8 cellular contexts compared by ENCODE assay signal in the genomic region with DNA sequence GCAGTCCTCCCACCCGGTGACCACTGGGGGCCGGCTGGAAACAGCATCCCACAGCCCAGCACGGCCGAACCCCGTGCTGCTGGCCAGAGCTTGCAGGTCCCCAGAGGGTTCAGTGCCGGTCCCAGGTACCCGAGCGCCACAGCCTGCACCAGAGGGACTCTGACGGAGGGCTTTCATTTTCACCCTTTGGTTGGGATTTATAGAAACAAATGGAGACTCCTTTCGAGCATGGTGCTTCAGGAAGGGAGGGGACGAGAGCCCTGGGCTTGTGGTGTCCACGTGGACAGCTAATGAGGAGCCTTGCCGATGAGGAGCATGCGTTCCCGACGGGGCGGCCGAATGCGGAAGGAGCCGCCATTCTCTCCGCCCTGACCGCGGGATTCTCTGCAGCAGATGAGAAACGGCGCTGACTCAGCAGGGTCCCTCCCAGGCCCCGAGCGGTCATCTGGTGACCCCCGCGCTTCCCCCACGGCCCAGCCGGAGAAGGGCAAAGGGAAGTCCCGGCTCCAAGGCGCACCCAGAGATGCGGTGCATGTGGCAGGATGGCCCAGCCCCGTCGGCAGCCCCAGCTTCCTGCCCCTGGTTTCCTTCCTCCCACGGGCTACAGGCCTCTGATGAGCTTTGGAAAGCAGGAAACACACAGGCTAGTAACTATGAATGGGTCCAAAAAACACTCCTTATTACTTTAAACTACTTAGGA. TPM values are rescaled to one million over a fixed set of nuclear protein-coding genes. Genes with fewer than 3 reads are reported as not detected.
DNase-seq lines count a peak whose midpoint lies in the region; ATAC-seq and TF ChIP-seq lines count a peak whose summit lies in the region.

No MANE protein-coding gene starts in this region.

- H3K36me3 Mint-ChIP-seq in activated B cell treated with CpG ODN at 0.5 μM for 24 hours (ENCODE audit: low read depth) = peaks cover 43% of the 10 kb centered on the region
- peaks cover 10% of the 10 kb centered on the region for H3K36me3 Mint-ChIP-seq in chondrocyte (ENCODE audit: low read depth)
- H3K36me3 Mint-ChIP-seq in stimulated activated naive B cell treated with anti-CD40 and anti-IgM and Interleukin-4, amounts not matched to agents 10 μg/mL and 1 μg/mL and 100 μg/mL, for 72 hours = peaks cover 29 to 48% of the 10 kb centered on the region in 2 donors

- CTCF ChIA-PET in activated B cell treated with CpG ODN at 0.5 μM for 24 hours (lab: Charles Lee) = interaction anchor here (1.3 to 1.4 kb wide), 2 partner anchors 46 to 267 kb away, joined by 3 to 4 read pairs; a partner anchor contains a TSS

- intact Hi-C loops in activated B cell treated with CpG ODN at 0.5 μM for 24 hours (cut with micrococcal nuclease) = no loop called here

- no peaks in the 10 kb centered on the region for H3K9me3 Mint-ChIP-seq in activated B cell treated with CpG ODN at 0.5 μM for 24 hours
- H3K9me3 Mint-ChIP-seq in chondrocyte (ENCODE audit: low read depth) = no peaks in the 10 kb centered on the region
- no peaks in the 10 kb centered on the region for H3K9me3 Mint-ChIP-seq in stimulated activated naive B cell treated with anti-CD40 and anti-IgM and Interleukin-4, amounts not matched to agents 10 μg/mL and 1 μg/mL and 100 μg/mL, for 72 hours

- H3K4me3 Mint-ChIP-seq in activated B cell treated with CpG ODN at 0.5 μM for 24 hours (peak overlapping the region; percentile 86), chondrocyte (ENCODE audit: unreplicated experiment) (peak overlapping the region; percentile 64)
- peak overlapping the region; percentile 90 to 95 for H3K4me3 Mint-ChIP-seq in stimulated activated naive B cell treated with anti-CD40 and anti-IgM and Interleukin-4, amounts not matched to agents 10 μg/mL and 1 μg/mL and 100 μg/mL, for 72 hours

- POLR2A ChIA-PET in activated B cell treated with CpG ODN at 0.5 μM for 24 hours (lab: Charles Lee) = interaction anchor here (0.6 to 2.5 kb wide), 7 partner anchors 8 to 267 kb away, joined by 3 to 11 read pairs (median 4); a partner anchor contains a TSS

- TF ChIP-seq POLR2A in GM15510 (IDR thresholded peaks at IDR 0.05; ENCODE audit: borderline replicate concordance, extremely low read depth, insufficient read length) = peak; percentile 45

- peak; percentile 49 for DNase-seq in activated B cell treated with CpG ODN at 0.5 μM for 24 hours
- DNase-seq in chondrocyte (ENCODE audit: low spot score) = no peak
- DNase-seq in midbrain (lab: John Stamatoyannopoulos, UW) = peak; percentile 32
- peak; percentile 51 for DNase-seq in stimulated activated naive B cell treated with anti-CD40 and anti-IgM and Interleukin-4, amounts not matched to agents 10 μg/mL and 1 μg/mL and 100 μg/mL, for 72 hours
- no peak for DNase-seq in occipital lobe (lab: John Stamatoyannopoulos, UW)

- TF ChIP-seq CTCF in activated B cell treated with CpG ODN at 0.5 μM for 24 hours (IDR thresholded peaks at IDR 0.05) (no peak), chondrocyte (IDR thresholded peaks at IDR 0.05) (no peak)

- ATAC-seq in activated B cell treated with CpG ODN at 0.5 μM for 24 hours (ENCODE audit: low read depth) (peak; percentile 71), HG02759 (IDR thresholded peaks at IDR 0.05; ENCODE audit: unreplicated experiment) (no peak), GM21381 (IDR thresholded peaks at IDR 0.05; ENCODE audit: unreplicated experiment) (no peak)
- ATAC-seq in stimulated activated naive B cell treated with anti-CD40 and anti-IgM and Interleukin-4, amounts not matched to agents 10 μg/mL and 1 μg/mL and 100 μg/mL, for 72 hours (replicated peaks) = peak; percentile 82

- peak overlapping the region; percentile 89 for H3K27ac Mint-ChIP-seq in activated B cell treated with CpG ODN at 0.5 μM for 24 hours
- peak overlapping the region; percentile 87 for H3K27ac Mint-ChIP-seq in chondrocyte (ENCODE audit: unreplicated experiment)
- peak overlapping the region; percentile 97 for H3K27ac Mint-ChIP-seq in stimulated activated naive B cell treated with anti-CD40 and anti-IgM and Interleukin-4, amounts not matched to agents 10 μg/mL and 1 μg/mL and 100 μg/mL, for 72 hours

- H3K4me1 Mint-ChIP-seq in activated B cell treated with CpG ODN at 0.5 μM for 24 hours (peaks cover 30% of the 10 kb centered on the region), chondrocyte (ENCODE audit: low read depth) (peaks cover 18% of the 10 kb centered on the region)
- peaks cover 21 to 34% of the 10 kb centered on the region in 2 donors for H3K4me1 Mint-ChIP-seq in stimulated activated naive B cell treated with anti-CD40 and anti-IgM and Interleukin-4, amounts not matched to agents 10 μg/mL and 1 μg/mL and 100 μg/mL, for 72 hours

- no peaks in the 10 kb centered on the region for H3K27me3 Mint-ChIP-seq in activated B cell treated with CpG ODN at 0.5 μM for 24 hours
- no peaks in the 10 kb centered on the region for H3K27me3 Mint-ChIP-seq in chondrocyte (ENCODE audit: low read depth)
- no peaks in the 10 kb centered on the region for H3K27me3 Mint-ChIP-seq in stimulated activated naive B cell treated with anti-CD40 and anti-IgM and Interleukin-4, amounts not matched to agents 10 μg/mL and 1 μg/mL and 100 μg/mL, for 72 hours

RNA-seq across cellular contexts. Expression of a gene that starts 9.8 kb away (rescaled TPM):
- total RNA-seq in activated B cell treated with CpG ODN at 0.5 μM for 24 hours (75.9 and 97.1 TPM in 2 replicates), chondrocyte (115 to 147 TPM (median 116 TPM) in 3 replicates), occipital lobe (12.3 TPM)

RNA-seq across cellular contexts. Expression of a gene that starts 46.2 kb away (rescaled TPM):
- total RNA-seq in activated B cell treated with CpG ODN at 0.5 μM for 24 hours (52.8 and 55.8 TPM in 2 replicates), chondrocyte (36.1 to 58.9 TPM (median 39.7 TPM) in 3 replicates), occipital lobe (7.8 TPM)

RNA-seq across cellular contexts. Expression of a gene that starts 46.5 kb away (rescaled TPM):
- total RNA-seq in activated B cell treated with CpG ODN at 0.5 μM for 24 hours = 82.9 and 102 TPM in 2 replicates
- 27.1 to 29.0 TPM (median 27.6 TPM) in 3 replicates for total RNA-seq in chondrocyte
- total RNA-seq in occipital lobe = 8.1 TPM

Comparison
In these comparisons a context has a peak if more than half of its experiments do, and no peak if none do; other contexts are left out.
1. ATAC-seq: peak in activated B cell treated with CpG ODN at 0.5 μM for 24 hours (single experiment) and stimulated activated naive B cell treated with anti-CD40 and anti-IgM and Interleukin-4, amounts not matched to agents 10 μg/mL and 1 μg/mL and 100 μg/mL, for 72 hours (2 of 2); none in HG02759 (single experiment) and GM21381 (single experiment).
2. DNase-seq: peak in activated B cell treated with CpG ODN at 0.5 μM for 24 hours (single experiment), midbrain (single experiment) and stimulated activated naive B cell treated with anti-CD40 and anti-IgM and Interleukin-4, amounts not matched to agents 10 μg/mL and 1 μg/mL and 100 μg/mL, for 72 hours (single experiment); none in chondrocyte (single experiment) and occipital lobe (single experiment).
3. Peak in every context shown above with its lines, with median percentiles within 50 percentile points of each other: H3K27ac Mint-ChIP-seq and H3K4me3 Mint-ChIP-seq.